19 cellular contexts compared by ENCODE assay signal in genomic region chr4:171875291-171875690, GRCh38.
A peak's percentile ranks its signal among the peaks of the same experiment; 100 is the strongest.
DNase-seq lines count a peak whose midpoint lies in the region; ATAC-seq and TF ChIP-seq lines count a peak whose summit lies in the region.
"Had no signal": no experiment of that assay in that cellular context is flagged by ENCODE, and none has a peak within 500 bp of the region (broad histone marks: within the 10 kb centered on the region; RNA-seq: fewer than 3 reads in every experiment).

No MANE protein-coding gene starts in this region.

- H2BK12ac ChIP-seq in mesenchymal stem cell (ENCODE audit: low read length in 2 of 2) = no peak overlapping the region

- H3K36me3 ChIP-seq in mesenchymal stem cell (ENCODE audit: control insufficient read depth in 1 of 2, insufficient read depth in 2 of 2, low read depth in 1 of 2, low read length in 2 of 2) = no peaks in the 10 kb centered on the region
- H3K36me3 ChIP-seq: SJCRH30 had no signal

- no peak overlapping the region for H3K4me3 ChIP-seq in mesenchymal stem cell (ENCODE audit: insufficient read depth in 1 of 2, low read depth in 1 of 2, low read length in 2 of 2)
- H3K4me3 ChIP-seq: PC-9, SJCRH30 had no signal

- TF ChIP-seq CTCF in GM20000 (IDR thresholded peaks at IDR 0.05; ENCODE audit: extremely low read depth, missing control alignments) = no peak

- H3K14ac ChIP-seq in mesenchymal stem cell (ENCODE audit: low read length in 2 of 2) = no peak overlapping the region

- H3K79me1 ChIP-seq in mesenchymal stem cell (replicated peaks; ENCODE audit: low read length, poor library complexity, severe bottlenecking) = no peaks in the 10 kb centered on the region

- no peak overlapping the region for H3K4ac ChIP-seq in mesenchymal stem cell (ENCODE audit: low read depth in 1 of 2, low read length in 2 of 2)

- H4K91ac ChIP-seq in mesenchymal stem cell (ENCODE audit: low read length) = peak overlapping the region; percentile 61

- no peak overlapping the region for H2BK5ac ChIP-seq in mesenchymal stem cell (ENCODE audit: low read depth, low read length, poor library complexity, severe bottlenecking)

- peak overlapping the region in 1 of 2 experiments; percentile 12 for H3K18ac ChIP-seq in mesenchymal stem cell (ENCODE audit: low read depth in 1 of 2, low read length in 2 of 2)

- DNase-seq in OCI-M1 (lab: John Stamatoyannopoulos, UW) (peak; percentile 23), mesenchymal stem cell (no peak), GM20000 (ENCODE audit: low spot score) (no peak), SKM-1 (lab: John Stamatoyannopoulos, UW; ENCODE audit: unreplicated experiment) (no peak), mucosa of gallbladder (ENCODE audit: low spot score) (no peak)
- no peak for DNase-seq in stimulated activated CD4-positive, alpha-beta T cell treated with anti-CD3 and anti-CD28 coated beads, Interleukin-15, amount 100 ng/mL, for 24 hours
- DNase-seq: Calu3; CD4-positive, CD25-positive, alpha-beta regulatory T cell; DMS53; HCEC 1CT; NCI-H1092; NCI-H146; NCI-H2081; NCI-H774; PC-9; SJCRH30 had no signal

- no peak overlapping the region for H4K8ac ChIP-seq in mesenchymal stem cell (ENCODE audit: low read length)

- no peak overlapping the region for H3K27ac ChIP-seq in mesenchymal stem cell (ENCODE audit: low read length, poor library complexity, severe bottlenecking)
- H3K27ac ChIP-seq: 22Rv1, PC-9, SJCRH30 had no signal

- H2AK5ac ChIP-seq in mesenchymal stem cell (ENCODE audit: low read length, severe bottlenecking) = no peak overlapping the region

- no peak overlapping the region for H3K4me2 ChIP-seq in mesenchymal stem cell (ENCODE audit: low read length, poor library complexity, severe bottlenecking)
- H3K4me2 ChIP-seq: PC-9 had no signal

- no peak overlapping the region for H2BK120ac ChIP-seq in mesenchymal stem cell (ENCODE audit: low read depth, low read length)

- H2AFZ ChIP-seq in mesenchymal stem cell (ENCODE audit: low read depth, low read length) = no peak overlapping the region
- H2AFZ ChIP-seq: PC-9 had no signal

- H3K4me1 ChIP-seq in mesenchymal stem cell (ENCODE audit: control insufficient read depth, insufficient read depth, low read depth, low read length) = no peaks in the 10 kb centered on the region

- H3K23ac ChIP-seq in mesenchymal stem cell (ENCODE audit: low read length in 2 of 2) = no peak overlapping the region

- WGBS in mesenchymal stem cell = 89% methylated on average over 1 of the region's 3 CpGs

- no peaks in the 10 kb centered on the region for H3K27me3 ChIP-seq in mesenchymal stem cell (ENCODE audit: control insufficient read depth in 1 of 2, insufficient read depth in 1 of 2, low read length in 2 of 2)
- H3K27me3 ChIP-seq: SJCRH30 had no signal

- H3K9me3 ChIP-seq in mesenchymal stem cell (ENCODE audit: control insufficient read depth, low read length) = no peaks in the 10 kb centered on the region
- H3K9me3 ChIP-seq: SJCRH30 had no signal

- ATAC-seq in GM18868 (IDR thresholded peaks at IDR 0.05; ENCODE audit: unreplicated experiment) = peak; percentile 40
- ATAC-seq in HG02798 (IDR thresholded peaks at IDR 0.05; ENCODE audit: poor library complexity, unreplicated experiment) = peak; percentile 43

- H3K9ac ChIP-seq in mesenchymal stem cell (ENCODE audit: low read length) = no peak overlapping the region

- no peak overlapping the region for H2BK15ac ChIP-seq in mesenchymal stem cell (ENCODE audit: low read depth, poor library complexity, severe bottlenecking)
